In genomic region chr19:17933414-17934129, GRCh38 we compare ENCODE assay signal across 9 cellular contexts. TPM values are rescaled to one million over a fixed set of nuclear protein-coding genes. Genes with fewer than 3 reads are reported as not detected.
DNase-seq lines count a peak whose midpoint lies in the region; ATAC-seq, FAIRE-seq and TF ChIP-seq lines count a peak whose summit lies in the region.
"Had no signal": no experiment of that assay in that cellular context is flagged by ENCODE, and none has a peak within 500 bp of the region (broad histone marks: within the 10 kb centered on the region; RNA-seq: fewer than 3 reads in every experiment).

No MANE protein-coding gene starts in this region.

- peak overlapping the region; percentile 92 for H3K4me2 ChIP-seq in DND-41 (ENCODE audit: insufficient read depth, low read length)
- H3K4me2 ChIP-seq in OCI-LY1 (ENCODE audit: low read length): peak overlapping the region; percentile 92
- peak overlapping the region; percentile 29 to 92 for H3K4me2 ChIP-seq in H1 (ENCODE audit: insufficient read depth in 1 of 2, low read depth in 2 of 2, low read length in 2 of 2)

- peaks cover 7% of the 10 kb centered on the region; the same call in 1 of the 2 replicates for H3K23me2 ChIP-seq in H1 (ENCODE audit: low read depth, low read length)

- WGBS in H1 (ENCODE audit: extremely low coverage in 1 of 2, insufficient coverage in 1 of 2, insufficient read length in 1 of 2, insufficient replicate concordance in 2 of 2, low coverage in 1 of 2, low lambda C conversion rate in 2 of 2, missing lambda C conversion rate in 1 of 2), 2 experiments: 35% methylated on average over 19 of the region's 19 CpGs; no CpG with 5 or more reads in 1 of the 2 experiments

- peak overlapping the region; percentile 15 for H3K4ac ChIP-seq in H1 (replicated peaks; ENCODE audit: insufficient read length, low read depth, low read length)

- POLR2A ChIA-PET in H1 (lab: Charles Lee; ENCODE audit: partially characterized antibody): interaction anchor here (0.6 to 14.8 kb wide), 19 partner anchors 10 to 271 kb away, joined by 3 to 392 read pairs (median 4); partner anchors contain the start of genes RPL18A and SLC5A5

- H4K20me1 ChIP-seq in DND-41 (ENCODE audit: insufficient read depth, low read length) (peaks cover 5% of the 10 kb centered on the region; the same call in 1 of the 2 replicates), OCI-LY1 (ENCODE audit: insufficient read depth, low read length) (no peaks in the 10 kb centered on the region), H1 (replicated peaks in 1 of 2; ENCODE audit: control insufficient read depth in 1 of 2, insufficient read depth in 2 of 2, low read length in 2 of 2) (no peaks in the 10 kb centered on the region)

- CTCF ChIA-PET in H1 (lab: Charles Lee; ENCODE audit: partially characterized antibody): interaction anchor here (1.0 to 10.3 kb wide), 19 partner anchors 12 to 159 kb away, joined by 3 to 200 read pairs (median 5); partner anchors contain the start of genes KCNN1, RPL18A and SLC5A5

- no peak for TF ChIP-seq RAD21 in H1 (IDR thresholded peaks at IDR 0.05 in 1 of 2, conservative IDR thresholded peaks at IDR 0.05 in 1 of 2; ENCODE audit: low read depth in 2 of 2, low read length in 2 of 2)

- no peak overlapping the region for H3K23ac ChIP-seq in H1 (ENCODE audit: insufficient read length)

- H3K9me2 ChIP-seq in OCI-LY1 (ENCODE audit: low read depth, low read length): no peaks in the 10 kb centered on the region

- no peak for TF ChIP-seq EP300 in H1 (IDR thresholded peaks at IDR 0.05; ENCODE audit: borderline replicate concordance in 1 of 2, low read depth in 2 of 2, low read length in 2 of 2)

- H3K27me3 ChIP-seq in DND-41 (ENCODE audit: insufficient read depth, low read length, poor library complexity): no peaks in the 10 kb centered on the region
- no peaks in the 10 kb centered on the region for H3K27me3 ChIP-seq in OCI-LY1 (ENCODE audit: insufficient read depth, low read length)
- no peaks in the 10 kb centered on the region for H3K27me3 ChIP-seq in H1 (replicated peaks in 1 of 4; ENCODE audit: control insufficient read depth in 3 of 4, extremely low read depth in 1 of 4, insufficient read depth in 3 of 4, low read length in 3 of 4)
- H3K27me3 ChIP-seq in neuron (ENCODE audit: insufficient read depth, low read length): no peaks in the 10 kb centered on the region

- no peak overlapping the region for H3K18ac ChIP-seq in H1 (ENCODE audit: extremely low read depth, low read length)

- no peak overlapping the region for H2BK20ac ChIP-seq in H1 (ENCODE audit: low read length)

- no peaks in the 10 kb centered on the region for H3K79me1 ChIP-seq in H1 (ENCODE audit: low read depth, low read length)

- H3K4me3 ChIP-seq in DND-41 (ENCODE audit: low read depth in 1 of 2, low read length in 2 of 2) (peak overlapping the region; percentile 89 to 90), OCI-LY1 (ENCODE audit: low read depth, low read length, poor library complexity, severe bottlenecking) (peak overlapping the region; percentile 98), H1 (ENCODE audit: extremely low read depth in 1 of 4, insufficient read depth in 2 of 4, low read depth in 3 of 4, low read length in 4 of 4) (peak overlapping the region; percentile 80 to 94 (median 91)), neuron (ENCODE audit: low read length) (peak overlapping the region; percentile 78)

- no peak for TF ChIP-seq POLR2A in H1 (IDR thresholded peaks at IDR 0.05; ENCODE audit: control extremely low read depth in 1 of 2, low read depth in 2 of 2, low read length in 2 of 2)

- H2AK5ac ChIP-seq in H1 (ENCODE audit: low read depth, low read length): peak overlapping the region; percentile 39; the same call in 1 of the 2 replicates

- H3K9ac ChIP-seq in DND-41 (ENCODE audit: low read depth, low read length): peak overlapping the region; percentile 80
- H3K9ac ChIP-seq in OCI-LY1 (ENCODE audit: low read length): peak overlapping the region; percentile 93
- peak overlapping the region in 3 of 4 experiments; percentile 55 to 89 (median 87); a peak in 6 of 7 replicates for H3K9ac ChIP-seq in H1 (replicated peaks in 1 of 4; ENCODE audit: extremely low read depth in 1 of 4, low read depth in 3 of 4, low read length in 3 of 4)

- H2BK12ac ChIP-seq in H1 (ENCODE audit: low read depth, low read length): 0 out of 2 replicates have a peak overlapping the region, but pooled peaks have one; percentile 27

- peaks cover 28% of the 10 kb centered on the region for H3K4me1 ChIP-seq in DND-41 (ENCODE audit: insufficient read depth, low read length)
- peaks cover 22% of the 10 kb centered on the region for H3K4me1 ChIP-seq in OCI-LY1 (ENCODE audit: insufficient read depth, low read length, severe bottlenecking)
- peaks cover 0 to 4% (median 2%) of the 10 kb centered on the region in 4 experiments; a peak in 3 of 7 replicates for H3K4me1 ChIP-seq in H1 (replicated peaks in 1 of 4; ENCODE audit: control insufficient read depth in 3 of 4, insufficient read depth in 4 of 4, low read length in 3 of 4)
- peaks cover 8% of the 10 kb centered on the region for H3K4me1 ChIP-seq in neuron (ENCODE audit: insufficient read depth, low read length)

- H2BK15ac ChIP-seq in H1 (ENCODE audit: low read length): no peak overlapping the region

- DNase-seq in DND-41 (no peak), H1 (ENCODE audit: low read depth in 1 of 2, low spot score in 2 of 2) (no peak), NCI-H1048 (lab: John Stamatoyannopoulos, UW) (no peak), NCI-H345 treated with DMSO at 0.1 percent for 48 hours (lab: John Stamatoyannopoulos, UW; ENCODE audit: unreplicated experiment) (no peak), C1 segment of cervical spinal cord (lab: John Stamatoyannopoulos, UW) (no peak)

- H3K9me3 ChIP-seq in DND-41 (ENCODE audit: insufficient read depth, low read length, severe bottlenecking): no peaks in the 10 kb centered on the region
- no peaks in the 10 kb centered on the region for H3K9me3 ChIP-seq in OCI-LY1 (ENCODE audit: low read length)
- H3K9me3 ChIP-seq in H1 (ENCODE audit: insufficient read depth in 2 of 2, low read depth in 1 of 2, low read length in 1 of 2): no peaks in the 10 kb centered on the region
- no peaks in the 10 kb centered on the region for H3K9me3 ChIP-seq in neuron (ENCODE audit: low read length)

- H3K36me3 ChIP-seq in DND-41 (ENCODE audit: insufficient read depth, low read length) (peaks cover 22% of the 10 kb centered on the region), OCI-LY1 (ENCODE audit: insufficient read depth, low read length) (peaks cover 8% of the 10 kb centered on the region; the same call in 1 of the 2 replicates), H1 (ENCODE audit: control insufficient read depth in 2 of 4, insufficient read depth in 4 of 4, low read length in 3 of 4) (no peaks in the 10 kb centered on the region), neuron (ENCODE audit: insufficient read depth, low read length) (peaks cover 5% of the 10 kb centered on the region)

- peak overlapping the region; percentile 98 for H3K27ac ChIP-seq in DND-41 (ENCODE audit: low read length)
- H3K27ac ChIP-seq in OCI-LY1 (ENCODE audit: low read depth, low read length, poor library complexity, severe bottlenecking): no peak overlapping the region
- 0 out of 2 replicates have a peak overlapping the region, but pooled peaks have one; percentile 33 for H3K27ac ChIP-seq in H1 (ENCODE audit: low read depth, low read length)

- H4K91ac ChIP-seq in H1 (replicated peaks; ENCODE audit: insufficient read length, low read length): no peak overlapping the region

- no peak overlapping the region; the same call in 1 of the 2 replicates for H2BK5ac ChIP-seq in H1 (ENCODE audit: low read depth, low read length)

- H3K79me2 ChIP-seq in DND-41 (ENCODE audit: insufficient read depth, low read length) (peaks cover 23% of the 10 kb centered on the region), OCI-LY1 (ENCODE audit: insufficient read depth, low read length) (0 out of 2 replicates have a peak, but pooled peaks cover 5% of the 10 kb centered on the region), H1 (ENCODE audit: control insufficient read depth in 1 of 2, insufficient read depth in 2 of 2, low read length in 2 of 2) (peaks cover 0 to 7% of the 10 kb centered on the region in 2 experiments; a peak in 2 of 4 replicates)

- TF ChIP-seq CTCF in DND-41 (IDR thresholded peaks at IDR 0.05; ENCODE audit: borderline replicate concordance, extremely low read depth, low read length, poor library complexity, severe bottlenecking) (no peak), OCI-LY1 (IDR thresholded peaks at IDR 0.05; ENCODE audit: low read length) (no peak), H1 (IDR thresholded peaks at IDR 0.05; ENCODE audit: control extremely low read depth in 1 of 3, insufficient read depth in 1 of 3, low read depth in 1 of 3, low read length in 3 of 3) (no peak)

- H4K5ac ChIP-seq in H1 (ENCODE audit: insufficient read length, low read depth, low read length): no peak overlapping the region

- H2AFZ ChIP-seq in DND-41 (ENCODE audit: low read depth, low read length): peak overlapping the region; percentile 99
- no peak overlapping the region for H2AFZ ChIP-seq in OCI-LY1 (ENCODE audit: low read length)
- H2AFZ ChIP-seq in H1 (ENCODE audit: low read length): no peak overlapping the region
- no peak overlapping the region for H2AFZ ChIP-seq in neuron (ENCODE audit: low read depth, low read length)

- H3K14ac ChIP-seq in H1 (ENCODE audit: insufficient read length): no peak overlapping the region

- peak overlapping the region; percentile 37 for H3K56ac ChIP-seq in H1 (replicated peaks; ENCODE audit: insufficient read length, low read depth, low read length)

- ATAC-seq in DND-41 (ENCODE audit: insufficient read depth, low read depth) (no peak), HG03520 (IDR thresholded peaks at IDR 0.05; ENCODE audit: unreplicated experiment) (no peak)

- FAIRE-seq in H1 (lab: Jason Lieb, UNC): no peak

- no peaks in the 10 kb centered on the region for H3F3A ChIP-seq in OCI-LY1 (ENCODE audit: insufficient read depth, low read length)

- no peak overlapping the region for H4K8ac ChIP-seq in H1 (ENCODE audit: extremely low read depth, insufficient read depth, low read length)

- no peak overlapping the region for H2BK120ac ChIP-seq in H1 (replicated peaks; ENCODE audit: low read depth, low read length)

RNA-seq across cellular contexts. Expression of gene CCDC124, which starts 0.8 kb away (rescaled TPM):
- total RNA-seq in H1 (2021; fragmentation: NEBNext Ultra II Directional; extraction: Animal tissue kit (Norgen Biotek cat#: 25700)): 101 and 103 TPM in 2 replicates
- 95.2 and 135 TPM in 2 replicates for polyA plus RNA-seq in H1 (2011; rRNA removed)
- 144 TPM for polyA plus RNA-seq in H1 (2011; cell fraction: cytosol; rRNA removed)
- 88.6 TPM for polyA plus RNA-seq in H1 (2011; cell fraction: nucleus; rRNA removed)
- 87.6 to 144 TPM (median 124 TPM) in 4 replicates for polyA plus RNA-seq in H1 (2012, experiment 1 of 2)
- 94.8 TPM for polyA plus RNA-seq in H1 (2012, experiment 2 of 2)
- polyA plus RNA-seq in H1 (2013, experiment 1 of 2): 71.0 TPM
- polyA plus RNA-seq in H1 (2013, experiment 2 of 2): 71.2 TPM
- polyA minus RNA-seq in H1 (2011; rRNA and poly(A)+ RNA removed): 5.9 and 7.2 TPM in 2 replicates
- 27.8 TPM for polyA minus RNA-seq in H1 (2011; cell fraction: cytosol; rRNA and poly(A)+ RNA removed)
- polyA minus RNA-seq in H1 (2011; cell fraction: nucleus; rRNA and poly(A)+ RNA removed): 20.0 TPM

RNA-seq across cellular contexts. Expression of gene KCNN1, which starts 33.3 kb away (rescaled TPM):
- total RNA-seq in H1 (2021; fragmentation: NEBNext Ultra II Directional; extraction: Animal tissue kit (Norgen Biotek cat#: 25700)): 9.3 and 11.0 TPM in 2 replicates
- polyA plus RNA-seq in H1 (2011; rRNA removed): 12.5 and 19.3 TPM in 2 replicates
- polyA plus RNA-seq in H1 (2011; cell fraction: cytosol; rRNA removed): 13.7 TPM
- 21.8 TPM for polyA plus RNA-seq in H1 (2011; cell fraction: nucleus; rRNA removed)
- 4.1 to 10.5 TPM (median 8.4 TPM) in 4 replicates for polyA plus RNA-seq in H1 (2012, experiment 1 of 2)
- 5.8 TPM for polyA plus RNA-seq in H1 (2012, experiment 2 of 2)
- polyA plus RNA-seq in H1 (2013, experiment 1 of 2): 6.0 TPM
- 5.9 TPM for polyA plus RNA-seq in H1 (2013, experiment 2 of 2)
- 6.7 and 7.7 TPM in 2 replicates for polyA minus RNA-seq in H1 (2011; rRNA and poly(A)+ RNA removed)
- 15.0 TPM for polyA minus RNA-seq in H1 (2011; cell fraction: cytosol; rRNA and poly(A)+ RNA removed)
- 14.4 TPM for polyA minus RNA-seq in H1 (2011; cell fraction: nucleus; rRNA and poly(A)+ RNA removed)
- total RNA-seq: T-helper 2 cell treated with Interferon-gamma antibody and Interleukin-4, amounts not matched to agents 100 ng/mL and 5 ng/mL, for 36 hours had no signal
